Comparison of ENCODE assay signal across 18 cellular contexts in genomic region chr17:34502426-34502825, GRCh38.
"Had no signal": no experiment of that assay in that cellular context is flagged by ENCODE, and none has a peak within 500 bp of the region (broad histone marks: within the 10 kb centered on the region; RNA-seq: fewer than 3 reads in every experiment).

No MANE protein-coding gene starts in this region.

- H3K4me3 ChIP-seq: K562, SJCRH30 had no signal

- H3K9me3 ChIP-seq: SJCRH30 had no signal

- H3K4me1 ChIP-seq: SJCRH30 had no signal

- H3K36me3 ChIP-seq: SJCRH30 had no signal

- DNase-seq: Kasumi-1, MM.1S, NCI-H1092 treated with DMSO at 0.1 percent for 48 hours, NCI-H1436, NCI-H187, NCI-H2029 treated with DMSO at 0.1 percent for 48 hours, NCI-H226, NCI-H446, NCI-H510A, NCI-H524 treated with DMSO at 0.1 percent for 48 hours, NCI-H69, NCI-H774, RPMI8226, SHP77 treated with DMSO at 0.1 percent for 48 hours, SJCRH30 had no signal

- H3K27ac ChIP-seq: KMS-11, SJCRH30 had no signal

- ATAC-seq: K562, SK-N-SH treated with all-trans-retinoic acid at 6 μM for 48 hours had no signal
